In genomic region chr3:127994011-127994410, GRCh38 we compare ENCODE assay signal across 35 cellular contexts.
"Had no signal": no experiment of that assay in that cellular context is flagged by ENCODE, and none has a peak within 500 bp of the region (broad histone marks: within the 10 kb centered on the region; RNA-seq: fewer than 3 reads in every experiment).

No MANE protein-coding gene starts in this region.

- H3K36me3 ChIP-seq: MG63 had no signal

- DNase-seq: Karpas-422, Kasumi-1, KBM-7, KG1, MG63, MM.1S, MV-4-11, NCI-H1048, NCI-H1092, NCI-H1092 treated with DMSO at 0.1 percent for 48 hours, NCI-H1105, NCI-H1105 treated with DMSO at 0.1 percent for 48 hours, NCI-H1417, NCI-H1417 treated with DMSO at 0.1 percent for 48 hours, NCI-H1436, NCI-H1436 treated with DMSO at 0.1 percent for 48 hours, NCI-H146, NCI-H1694, NCI-H1694 treated with DMSO at 0.1 percent for 48 hours, NCI-H187, NCI-H187 treated with DMSO at 0.1 percent for 48 hours, NCI-H1930, NCI-H2029, NCI-H2029 treated with DMSO at 0.1 percent for 48 hours, NCI-H2081, NCI-H2081 treated with DMSO at 0.1 percent for 48 hours, NCI-H2107, NCI-H2171, NCI-H2171 treated with DMSO at 0.1 percent for 48 hours, NCI-H2227 treated with DMSO at 0.1 percent for 48 hours, NCI-H226, NCI-H345, NCI-H446, NCI-H446 treated with DMSO at 0.1 percent for 48 hours had no signal

- H3K4me3 ChIP-seq: MG63 had no signal

- H3K27ac ChIP-seq: KMS-11 had no signal

- H3K27me3 ChIP-seq: MG63 had no signal

- H3K9me3 ChIP-seq: MG63 had no signal
